In genomic region chr22:42091446-42091764, GRCh38 we compare ENCODE assay signal across 1 cellular context.
TF ChIP-seq lines count a peak whose summit lies in the region.

No MANE protein-coding gene starts in this region.

TF ChIP-seq in GM12878, 131 proteins besides CTCF, POLR2A, EP300 and RAD21:
- TF ChIP-seq TCF3 (IDR thresholded peaks at IDR 0.05; ENCODE audit: borderline replicate concordance, insufficient read depth, low read depth, low read length) (no peak), ATF3 (IDR thresholded peaks at IDR 0.05; ENCODE audit: borderline replicate concordance, extremely low read depth, low read depth, low read length) (no peak), MYB (IDR thresholded peaks at IDR 0.05; ENCODE audit: borderline replicate concordance, low read depth, low read length) (no peak), CBX5 (IDR thresholded peaks at IDR 0.05; ENCODE audit: low read depth) (no peak), RCOR1 (conservative IDR thresholded peaks at IDR 0.05; ENCODE audit: low read depth, low read length) (0 out of 2 replicates have a peak, but pooled peaks have one; percentile 23), NR2F1 (conservative IDR thresholded peaks at IDR 0.05) (no peak), ATF7 (IDR thresholded peaks at IDR 0.05; ENCODE audit: low read depth) (no peak), HDAC6 (IDR thresholded peaks at IDR 0.05; ENCODE audit: unreplicated experiment) (no peak), MYC (IDR thresholded peaks at IDR 0.05; ENCODE audit: insufficient read depth, insufficient read length, insufficient replicate concordance, low read length, severe bottlenecking) (no peak), ASH2L (IDR thresholded peaks at IDR 0.05; ENCODE audit: borderline replicate concordance, low read depth) (no peak), RBBP5 (conservative IDR thresholded peaks at IDR 0.05) (no peak), STAT3 (IDR thresholded peaks at IDR 0.05; ENCODE audit: low read depth, low read length) (no peak), SMC3 (IDR thresholded peaks at IDR 0.05; ENCODE audit: borderline replicate concordance, low read length) (no peak), HDAC2 (IDR thresholded peaks at IDR 0.05) (no peak)
- TF ChIP-seq, protein P1, sequence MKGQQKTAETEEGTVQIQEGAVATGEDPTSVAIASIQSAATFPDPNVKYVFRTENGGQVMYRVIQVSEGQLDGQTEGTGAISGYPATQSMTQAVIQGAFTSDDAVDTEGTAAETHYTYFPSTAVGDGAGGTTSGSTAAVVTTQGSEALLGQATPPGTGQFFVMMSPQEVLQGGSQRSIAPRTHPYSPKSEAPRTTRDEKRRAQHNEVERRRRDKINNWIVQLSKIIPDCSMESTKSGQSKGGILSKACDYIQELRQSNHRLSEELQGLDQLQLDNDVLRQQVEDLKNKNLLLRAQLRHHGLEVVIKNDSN (IDR thresholded peaks at IDR 0.05; ENCODE audit: borderline replicate concordance, extremely low read length, insufficient read depth, low read depth, low read length): peak; percentile 11
- TF ChIP-seq, protein P2, sequence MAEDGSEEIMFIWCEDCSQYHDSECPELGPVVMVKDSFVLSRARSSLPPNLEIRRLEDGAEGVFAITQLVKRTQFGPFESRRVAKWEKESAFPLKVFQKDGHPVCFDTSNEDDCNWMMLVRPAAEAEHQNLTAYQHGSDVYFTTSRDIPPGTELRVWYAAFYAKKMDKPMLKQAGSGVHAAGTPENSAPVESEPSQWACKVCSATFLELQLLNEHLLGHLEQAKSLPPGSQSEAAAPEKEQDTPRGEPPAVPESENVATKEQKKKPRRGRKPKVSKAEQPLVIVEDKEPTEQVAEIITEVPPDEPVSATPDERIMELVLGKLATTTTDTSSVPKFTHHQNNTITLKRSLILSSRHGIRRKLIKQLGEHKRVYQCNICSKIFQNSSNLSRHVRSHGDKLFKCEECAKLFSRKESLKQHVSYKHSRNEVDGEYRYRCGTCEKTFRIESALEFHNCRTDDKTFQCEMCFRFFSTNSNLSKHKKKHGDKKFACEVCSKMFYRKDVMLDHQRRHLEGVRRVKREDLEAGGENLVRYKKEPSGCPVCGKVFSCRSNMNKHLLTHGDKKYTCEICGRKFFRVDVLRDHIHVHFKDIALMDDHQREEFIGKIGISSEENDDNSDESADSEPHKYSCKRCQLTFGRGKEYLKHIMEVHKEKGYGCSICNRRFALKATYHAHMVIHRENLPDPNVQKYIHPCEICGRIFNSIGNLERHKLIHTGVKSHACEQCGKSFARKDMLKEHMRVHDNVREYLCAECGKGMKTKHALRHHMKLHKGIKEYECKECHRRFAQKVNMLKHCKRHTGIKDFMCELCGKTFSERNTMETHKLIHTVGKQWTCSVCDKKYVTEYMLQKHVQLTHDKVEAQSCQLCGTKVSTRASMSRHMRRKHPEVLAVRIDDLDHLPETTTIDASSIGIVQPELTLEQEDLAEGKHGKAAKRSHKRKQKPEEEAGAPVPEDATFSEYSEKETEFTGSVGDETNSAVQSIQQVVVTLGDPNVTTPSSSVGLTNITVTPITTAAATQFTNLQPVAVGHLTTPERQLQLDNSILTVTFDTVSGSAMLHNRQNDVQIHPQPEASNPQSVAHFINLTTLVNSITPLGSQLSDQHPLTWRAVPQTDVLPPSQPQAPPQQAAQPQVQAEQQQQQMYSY (CRISPR knock-in tag; IDR thresholded peaks at IDR 0.05): no peak
- TF ChIP-seq, protein P3, sequence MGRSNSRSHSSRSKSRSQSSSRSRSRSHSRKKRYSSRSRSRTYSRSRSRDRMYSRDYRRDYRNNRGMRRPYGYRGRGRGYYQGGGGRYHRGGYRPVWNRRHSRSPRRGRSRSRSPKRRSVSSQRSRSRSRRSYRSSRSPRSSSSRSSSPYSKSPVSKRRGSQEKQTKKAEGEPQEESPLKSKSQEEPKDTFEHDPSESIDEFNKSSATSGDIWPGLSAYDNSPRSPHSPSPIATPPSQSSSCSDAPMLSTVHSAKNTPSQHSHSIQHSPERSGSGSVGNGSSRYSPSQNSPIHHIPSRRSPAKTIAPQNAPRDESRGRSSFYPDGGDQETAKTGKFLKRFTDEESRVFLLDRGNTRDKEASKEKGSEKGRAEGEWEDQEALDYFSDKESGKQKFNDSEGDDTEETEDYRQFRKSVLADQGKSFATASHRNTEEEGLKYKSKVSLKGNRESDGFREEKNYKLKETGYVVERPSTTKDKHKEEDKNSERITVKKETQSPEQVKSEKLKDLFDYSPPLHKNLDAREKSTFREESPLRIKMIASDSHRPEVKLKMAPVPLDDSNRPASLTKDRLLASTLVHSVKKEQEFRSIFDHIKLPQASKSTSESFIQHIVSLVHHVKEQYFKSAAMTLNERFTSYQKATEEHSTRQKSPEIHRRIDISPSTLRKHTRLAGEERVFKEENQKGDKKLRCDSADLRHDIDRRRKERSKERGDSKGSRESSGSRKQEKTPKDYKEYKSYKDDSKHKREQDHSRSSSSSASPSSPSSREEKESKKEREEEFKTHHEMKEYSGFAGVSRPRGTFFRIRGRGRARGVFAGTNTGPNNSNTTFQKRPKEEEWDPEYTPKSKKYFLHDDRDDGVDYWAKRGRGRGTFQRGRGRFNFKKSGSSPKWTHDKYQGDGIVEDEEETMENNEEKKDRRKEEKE (IDR thresholded peaks at IDR 0.05): no peak
